Comparison of ENCODE assay signal across 29 cellular contexts in the genomic region with DNA sequence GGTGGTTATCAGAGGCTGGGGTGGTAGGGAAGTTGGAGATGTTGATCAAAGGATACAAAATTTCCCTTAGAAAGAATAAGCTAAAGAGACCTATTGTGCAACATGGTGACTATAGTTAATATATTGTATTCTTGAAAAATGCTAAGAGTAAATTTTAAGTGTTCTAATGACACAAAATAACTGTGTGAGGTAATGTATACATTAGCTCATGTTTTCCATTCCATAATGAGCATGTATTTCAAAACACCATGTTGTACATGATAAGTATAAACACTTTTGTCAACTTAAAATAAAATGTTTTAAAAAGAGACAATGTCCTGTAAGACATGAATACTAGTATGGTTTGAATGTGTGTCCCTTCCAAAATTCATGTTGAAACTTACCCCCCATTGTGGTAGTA.
"Had no signal": no experiment of that assay in that cellular context is flagged by ENCODE, and none has a peak within 500 bp of the region (broad histone marks: within the 10 kb centered on the region; RNA-seq: fewer than 3 reads in every experiment).

No MANE protein-coding gene starts in this region.

- H3K27ac ChIP-seq: stomach, suprapubic skin, testis, thoracic aorta, thyroid gland, tibial artery, tibial nerve, transverse colon, upper lobe of left lung, upper lobe of right lung, uterus, vagina had no signal

- FAIRE-seq: urothelium cell line had no signal

- H3K36me3 Mint-ChIP-seq: stimulated activated effector memory CD8-positive, alpha-beta T cell treated with anti-CD3 and anti-CD28 coated beads, Interleukin-12 subunit alpha, Interleukin-12 subunit beta, amount 100 ng/mL, for 72 hours; stimulated activated memory B cell treated with anti-CD40 and anti-IgM and Interleukin-4, amounts not matched to agents 10 μg/mL and 1 μg/mL and 100 μg/mL, for 72 hours; stimulated activated naive B cell treated with anti-CD40 and anti-IgM and Interleukin-4, amounts not matched to agents 10 μg/mL and 1 μg/mL and 100 μg/mL, for 72 hours; type B pancreatic cell had no signal

- H3K4me3 ChIP-seq: stomach, suprapubic skin, testis, thoracic aorta, thyroid gland, tibial artery, tibial nerve, transverse colon, upper lobe of left lung, upper lobe of right lung, uterus, vagina had no signal

- H3K27me3 Mint-ChIP-seq: stimulated activated memory B cell treated with anti-CD40 and anti-IgM and Interleukin-4, amounts not matched to agents 10 μg/mL and 1 μg/mL and 100 μg/mL, for 72 hours; stimulated activated naive B cell treated with anti-CD40 and anti-IgM and Interleukin-4, amounts not matched to agents 10 μg/mL and 1 μg/mL and 100 μg/mL, for 72 hours had no signal

- H3K4me3 Mint-ChIP-seq: stimulated activated effector memory CD8-positive, alpha-beta T cell treated with anti-CD3 and anti-CD28 coated beads, Interleukin-12 subunit alpha, Interleukin-12 subunit beta, amount 100 ng/mL, for 72 hours; stimulated activated memory B cell treated with anti-CD40 and anti-IgM and Interleukin-4, amounts not matched to agents 10 μg/mL and 1 μg/mL and 100 μg/mL, for 72 hours; stimulated activated naive B cell treated with anti-CD40 and anti-IgM and Interleukin-4, amounts not matched to agents 10 μg/mL and 1 μg/mL and 100 μg/mL, for 72 hours; stimulated activated naive CD8-positive, alpha-beta T cell treated with anti-CD3 and anti-CD28 coated beads, Interleukin-15, amount 100 ng/mL, for 72 hours; stimulated activated naive CD8-positive, alpha-beta T cell treated with anti-CD3 and anti-CD28 coated beads, Interleukin-15, Interleukin-2, amounts not matched to agents 100 ng/mL and 50 ng/mL, for 24 hours; type B pancreatic cell had no signal

- H3K36me3 ChIP-seq: stomach, suprapubic skin, thoracic aorta, thyroid gland, tibial artery, tibial nerve, transverse colon, upper lobe of left lung, upper lobe of right lung, uterus, vagina had no signal

- ATAC-seq: stimulated activated effector memory CD8-positive, alpha-beta T cell treated with anti-CD3 and anti-CD28 coated beads, Interleukin-12 subunit alpha, Interleukin-12 subunit beta, amount 100 ng/mL, for 72 hours; stimulated activated memory B cell treated with anti-CD40 and anti-IgM and Interleukin-4, amounts not matched to agents 10 μg/mL and 1 μg/mL and 100 μg/mL, for 72 hours; stimulated activated naive B cell treated with anti-CD40 and anti-IgM and Interleukin-4, amounts not matched to agents 10 μg/mL and 1 μg/mL and 100 μg/mL, for 72 hours; stimulated activated naive CD8-positive, alpha-beta T cell treated with anti-CD3 and anti-CD28 coated beads, Interleukin-15, amount 100 ng/mL, for 72 hours; stimulated activated naive CD8-positive, alpha-beta T cell treated with anti-CD3 and anti-CD28 coated beads, Interleukin-15, Interleukin-2, amounts not matched to agents 100 U/mL and 50 U/mL, for 24 hours; upper lobe of right lung had no signal

- H3K9me3 ChIP-seq: stomach, suprapubic skin, testis, thoracic aorta, thyroid gland, tibial artery, tibial nerve, transverse colon, upper lobe of left lung, upper lobe of right lung, uterus, vagina had no signal

- H3K27ac Mint-ChIP-seq: stimulated activated effector memory CD8-positive, alpha-beta T cell treated with anti-CD3 and anti-CD28 coated beads, Interleukin-12 subunit alpha, Interleukin-12 subunit beta, amount 100 ng/mL, for 72 hours; stimulated activated memory B cell treated with anti-CD40 and anti-IgM and Interleukin-4, amounts not matched to agents 10 μg/mL and 1 μg/mL and 100 μg/mL, for 72 hours; stimulated activated naive B cell treated with anti-CD40 and anti-IgM and Interleukin-4, amounts not matched to agents 10 μg/mL and 1 μg/mL and 100 μg/mL, for 72 hours; stimulated activated naive CD8-positive, alpha-beta T cell treated with anti-CD3 and anti-CD28 coated beads, Interleukin-15, amount 100 ng/mL, for 72 hours; stimulated activated naive CD8-positive, alpha-beta T cell treated with anti-CD3 and anti-CD28 coated beads, Interleukin-15, Interleukin-2, amounts not matched to agents 100 ng/mL and 50 ng/mL, for 24 hours; type B pancreatic cell had no signal

- H3K4me1 ChIP-seq: stomach, suprapubic skin, testis, thyroid gland, tibial nerve, transverse colon, upper lobe of right lung, uterus, vagina had no signal

- H3K27me3 ChIP-seq: stomach, suprapubic skin, testis, thyroid gland, tibial artery, tibial nerve, transverse colon, upper lobe of left lung, upper lobe of right lung, uterus, vagina had no signal

- H3K9me3 Mint-ChIP-seq: stimulated activated effector memory CD8-positive, alpha-beta T cell treated with anti-CD3 and anti-CD28 coated beads, Interleukin-12 subunit alpha, Interleukin-12 subunit beta, amount 100 ng/mL, for 72 hours; stimulated activated memory B cell treated with anti-CD40 and anti-IgM and Interleukin-4, amounts not matched to agents 10 μg/mL and 1 μg/mL and 100 μg/mL, for 72 hours; stimulated activated naive B cell treated with anti-CD40 and anti-IgM and Interleukin-4, amounts not matched to agents 10 μg/mL and 1 μg/mL and 100 μg/mL, for 72 hours; stimulated activated naive CD8-positive, alpha-beta T cell treated with anti-CD3 and anti-CD28 coated beads, Interleukin-15, amount 100 ng/mL, for 72 hours; stimulated activated naive CD8-positive, alpha-beta T cell treated with anti-CD3 and anti-CD28 coated beads, Interleukin-15, Interleukin-2, amounts not matched to agents 100 ng/mL and 50 ng/mL, for 24 hours; type B pancreatic cell had no signal

- H3K4me1 Mint-ChIP-seq: stimulated activated effector memory CD8-positive, alpha-beta T cell treated with anti-CD3 and anti-CD28 coated beads, Interleukin-12 subunit alpha, Interleukin-12 subunit beta, amount 100 ng/mL, for 72 hours; stimulated activated memory B cell treated with anti-CD40 and anti-IgM and Interleukin-4, amounts not matched to agents 10 μg/mL and 1 μg/mL and 100 μg/mL, for 72 hours; stimulated activated naive CD8-positive, alpha-beta T cell treated with anti-CD3 and anti-CD28 coated beads, Interleukin-15, amount 100 ng/mL, for 72 hours had no signal

- DNase-seq: stimulated activated CD4-positive, alpha-beta T cell treated with anti-CD3 and anti-CD28 coated beads, Interleukin-2, amount 100 ng/mL, for 48 hours; stimulated activated CD4-positive, alpha-beta T cell treated with anti-CD3 and anti-CD28 coated beads, Interleukin-4, amount 100 ng/mL, for 1 hour; stimulated activated CD4-positive, alpha-beta T cell treated with anti-CD3 and anti-CD28 coated beads, Interleukin-4, amount 100 ng/mL, for 24 hours; stimulated activated CD4-positive, alpha-beta T cell treated with anti-CD3 and anti-CD28 coated beads, Interleukin-4, amount 100 ng/mL, for 4 hours; stimulated activated CD8-positive, alpha-beta memory T cell treated with anti-CD3 and anti-CD28 coated beads, Interleukin-4, amount 100 ng/mL, for 48 hours; stimulated activated naive B cell treated with anti-CD40 and anti-IgM and Interleukin-4, amounts not matched to agents 10 μg/mL and 1 μg/mL and 100 μg/mL, for 72 hours; stimulated activated naive CD4-positive, alpha-beta T cell; stimulated activated naive CD4-positive, alpha-beta T cell treated with Interleukin-2 at 50 U/mL for 16 hours; stimulated activated naive CD8-positive, alpha-beta T cell treated with anti-CD3 and anti-CD28 coated beads, Interleukin-15, amount 100 ng/mL, for 72 hours; stimulated activated naive CD8-positive, alpha-beta T cell treated with anti-CD3 and anti-CD28 coated beads, Interleukin-15, Interleukin-2, amounts not matched to agents 100 U/mL and 50 U/mL, for 24 hours; stomach; substantia nigra; testis; thyroid gland; tibial artery; transverse colon; trophoblast cell; upper lobe of left lung; upper lobe of right lung; uterus had no signal
